In the genomic region with DNA sequence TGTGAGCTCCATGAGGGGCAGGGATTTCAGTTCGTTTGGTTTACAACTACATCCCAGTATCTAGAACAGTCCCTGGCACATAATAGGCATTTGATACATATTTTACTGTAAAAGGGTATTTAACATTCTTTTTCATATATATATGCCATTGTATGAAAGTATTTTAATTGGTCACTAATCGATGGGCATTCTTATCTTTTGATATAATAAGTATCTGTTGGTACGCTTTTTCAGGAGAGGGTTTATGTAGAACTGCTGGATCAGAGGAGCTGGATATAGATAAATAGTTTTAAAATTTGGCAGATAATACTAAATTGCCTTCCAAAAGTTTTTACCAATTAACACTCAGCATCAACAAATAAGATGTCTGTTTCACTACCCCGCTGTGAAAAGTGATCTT, we compare ENCODE assay signal across 9 cellular contexts. TPM values are rescaled to one million over a fixed set of nuclear protein-coding genes. Genes with fewer than 3 reads are reported as not detected.
DNase-seq lines count a peak whose midpoint lies in the region; ATAC-seq and TF ChIP-seq lines count a peak whose summit lies in the region.
"Had no signal": no experiment of that assay in that cellular context is flagged by ENCODE, and none has a peak within 500 bp of the region (broad histone marks: within the 10 kb centered on the region; RNA-seq: fewer than 3 reads in every experiment).

No MANE protein-coding gene starts in this region.

- in situ Hi-C loops in GM23248 (cut with MboI): no loop called here

- H3K79me2 ChIP-seq in GM23248 (ENCODE audit: insufficient read depth): peaks cover 40% of the 10 kb centered on the region

- H3K4me2 ChIP-seq in GM23248 (ENCODE audit: unreplicated experiment): peak overlapping the region; percentile 85

- peak overlapping the region; percentile 98 for H3K9ac ChIP-seq in GM23248
- H3K9ac ChIP-seq in iPS-15b (ENCODE audit: low read depth, low read length): peak overlapping the region; percentile 91

- no peak for TF ChIP-seq POLR2A in stomach (IDR thresholded peaks at IDR 0.05)

- TF ChIP-seq EP300 in stomach (IDR thresholded peaks at IDR 0.05): no peak

- H2AFZ ChIP-seq in GM23248: peak overlapping the region; percentile 99

- H3K9me2 ChIP-seq in GM23248 (ENCODE audit: insufficient read depth): no peaks in the 10 kb centered on the region

- 17 to 22% methylated on average over 4 of the region's 4 CpGs for WGBS in GM23248 (ENCODE audit: low coverage in 1 of 2, low lambda C conversion rate in 2 of 2, missing lambda C conversion rate in 2 of 2), 2 experiments
- WGBS in stomach, 5 donors: 26 to 48% (median 39%) methylated on average over 4 of the region's 4 CpGs

- H3K36me3 ChIP-seq in GM23248 (ENCODE audit: low read depth): peaks cover under 1% of the 10 kb centered on the region; the same call in 1 of the 2 replicates
- H3K36me3 ChIP-seq in iPS-15b (ENCODE audit: control insufficient read depth, insufficient read depth, low read length): no peaks in the 10 kb centered on the region
- no peaks in the 10 kb centered on the region for H3K36me3 ChIP-seq in stomach

- intact Hi-C loops in stomach (cut with DNase I; ENCODE audit: low total_unique reads): no loop called here

- H3K4me3 ChIP-seq in GM23248 (peak overlapping the region; percentile 99), WI38 (ENCODE audit: low read depth, low read length) (peak overlapping the region; percentile 95), iPS-15b (ENCODE audit: low read depth, low read length) (peak overlapping the region; percentile 97), stomach (peak overlapping the region; percentile 78 to 91 (median 82))

- DNase-seq in GM23248: no peak
- DNase-seq in stomach: no peak
- no peak for DNase-seq in activated gamma-delta T cell treated with Interleukin-2 at 50 U/mL for 16 hours
- DNase-seq: activated CD4-positive, alpha-beta T cell treated with anti-CD3 and anti-CD28 coated beads, Interleukin-2, amount 50 U/mL, for 4 hours had no signal

- peaks cover 10% of the 10 kb centered on the region; the same call in 1 of the 2 replicates for H4K20me1 ChIP-seq in GM23248 (ENCODE audit: insufficient read depth)

- H3K9me3 ChIP-seq in GM23248 (ENCODE audit: low read depth) (no peaks in the 10 kb centered on the region), iPS-15b (ENCODE audit: control insufficient read depth, insufficient read depth, low read length) (no peaks in the 10 kb centered on the region), stomach (no peaks in the 10 kb centered on the region)

- ATAC-seq in GM19324 (IDR thresholded peaks at IDR 0.05; ENCODE audit: low FRiP score, unreplicated experiment) (no peak), HG02840 (IDR thresholded peaks at IDR 0.05; ENCODE audit: low FRiP score, unreplicated experiment) (no peak), GM21447 (IDR thresholded peaks at IDR 0.05; ENCODE audit: unreplicated experiment) (no peak)

- H3K27ac ChIP-seq in GM23248: peak overlapping the region; percentile 94; the same call in 1 of the 2 replicates
- H3K27ac ChIP-seq in stomach: peak overlapping the region; percentile 92 to 98 (median 95)

- H3K4me1 ChIP-seq in GM23248 (ENCODE audit: insufficient read depth) (peaks cover 34% of the 10 kb centered on the region), iPS-15b (ENCODE audit: control insufficient read depth, insufficient read depth, low read length) (peaks cover 7% of the 10 kb centered on the region), stomach (peaks cover 22 to 49% (median 36%) of the 10 kb centered on the region in 4 donors)

- TF ChIP-seq CTCF in WI38 (IDR thresholded peaks at IDR 0.05; ENCODE audit: low read depth, low read length) (no peak), stomach (IDR thresholded peaks at IDR 0.05) (no peak)

- 0 out of 2 replicates have a peak, but pooled peaks cover 4% of the 10 kb centered on the region for H3F3A ChIP-seq in GM23248 (ENCODE audit: insufficient read depth)

- H3K27me3 ChIP-seq in GM23248 (replicated peaks; ENCODE audit: insufficient read depth) (no peaks in the 10 kb centered on the region), iPS-15b (ENCODE audit: control insufficient read depth, insufficient read depth, low read length) (no peaks in the 10 kb centered on the region), stomach (no peaks in the 10 kb centered on the region)

RNA-seq across cellular contexts. Expression of gene RSL24D1, which starts 1.0 kb away (rescaled TPM):
- total RNA-seq in GM23248 (2014; rRNA removed; shearing (Covaris generic)): 95.2 and 112 TPM in 2 replicates
- polyA plus RNA-seq in GM23248 (2016; fragmentation: Nextera tagmentation; extraction: Ambion mirVana) (91.2 and 93.1 TPM in 2 replicates), stomach (100 to 1,000 TPM in 1 of 3 donors, 10 to 100 TPM in 2; 84.9 to 187 (median 90.2) TPM)
- 100 to 1,000 TPM in 2 of 5 donors, 10 to 100 TPM in 3; 22.2 to 115 (median 39.4) TPM for total RNA-seq in stomach
